Comparison of ENCODE assay signal across 12 cellular contexts in the genomic region with DNA sequence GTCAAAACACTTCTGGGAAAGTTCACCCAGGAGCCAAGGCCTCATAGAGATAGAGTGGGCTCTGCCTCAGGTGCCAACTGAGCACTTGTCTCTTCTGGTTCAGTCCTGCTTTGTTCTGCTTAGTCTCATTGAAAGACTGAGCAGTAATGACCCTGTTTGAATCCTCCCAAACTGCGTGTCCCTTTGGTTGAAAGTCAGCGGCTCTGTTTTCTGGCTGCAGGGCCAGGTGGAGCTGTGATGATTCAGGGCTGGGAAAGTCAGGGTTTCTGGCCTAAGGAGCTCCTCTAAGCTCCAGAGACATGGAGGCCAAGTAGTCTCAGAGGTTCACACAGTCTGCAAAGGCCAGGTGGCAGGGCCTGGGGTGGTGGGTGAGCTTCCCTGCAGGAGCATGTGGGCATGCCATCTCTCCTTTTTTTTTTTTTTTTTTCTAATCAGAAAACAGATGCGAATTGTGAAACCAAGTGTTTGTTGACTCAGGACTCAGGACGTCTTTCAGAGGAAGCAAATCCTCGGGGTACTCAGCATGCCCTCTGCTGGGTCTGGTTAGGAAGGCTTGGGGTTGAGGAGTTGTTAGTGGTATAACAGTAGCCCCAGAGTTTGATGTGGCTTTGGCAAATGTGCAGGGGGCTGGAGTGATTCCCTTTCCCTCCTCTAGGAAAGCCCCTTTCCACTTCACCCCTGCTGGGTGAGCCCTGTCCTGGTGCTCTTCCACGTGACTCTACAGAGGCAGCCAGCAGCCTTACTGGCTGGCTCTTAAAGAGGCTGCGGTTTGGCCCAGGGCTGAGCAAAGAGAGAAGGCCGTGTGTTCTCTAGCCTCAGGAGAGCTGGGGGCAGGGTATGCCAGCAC. TPM values are rescaled to one million over a fixed set of nuclear protein-coding genes. Genes with fewer than 3 reads are reported as not detected.
A peak's percentile ranks its signal among the peaks of the same experiment; 100 is the strongest.
DNase-seq lines count a peak whose midpoint lies in the region; ATAC-seq and TF ChIP-seq lines count a peak whose summit lies in the region.
"Had no signal": no experiment of that assay in that cellular context is flagged by ENCODE, and none has a peak within 500 bp of the region (broad histone marks: within the 10 kb centered on the region; RNA-seq: fewer than 3 reads in every experiment).

No MANE protein-coding gene starts in this region.

- peak overlapping the region; percentile 40; the same call in 1 of the 2 replicates for H3K9ac ChIP-seq in iPS-20b (ENCODE audit: low read depth, low read length)

- H3K27ac Mint-ChIP-seq in activated T-cell treated with anti-CD3 and anti-CD28 coated beads, Interleukin-2, amount 50 U/mL, for 24 hours = no peak overlapping the region
- H3K27ac Mint-ChIP-seq: T-helper 1 cell treated with Interleukin-12 subunit alpha and Interleukin-12 subunit beta and Interleukin-4 antibody, amounts not matched to agents 30 μg/mL and 1 μg/mL, for 36 hours had no signal

- no peak for TF ChIP-seq CTCF in right atrium auricular region (IDR thresholded peaks at IDR 0.05)
- peak; percentile 24 for TF ChIP-seq CTCF in astrocyte of the cerebellum (IDR thresholded peaks at IDR 0.05; ENCODE audit: low read depth, low read length, missing control alignments)

- H3K4me1 Mint-ChIP-seq in activated T-cell treated with anti-CD3 and anti-CD28 coated beads, Interleukin-2, amount 50 U/mL, for 24 hours (ENCODE audit: low read depth) = no peaks in the 10 kb centered on the region

- peak; percentile 49 for ATAC-seq in Right ventricle myocardium superior (ENCODE audit: poor library complexity)
- no peak for ATAC-seq in HG03571 (IDR thresholded peaks at IDR 0.05; ENCODE audit: unreplicated experiment)
- ATAC-seq: activated T-cell treated with anti-CD3 and anti-CD28 coated beads, Interleukin-2, amount 50 U/mL, for 4 hours had no signal

- H3K36me3 ChIP-seq in right atrium auricular region (no peaks in the 10 kb centered on the region), iPS-20b (ENCODE audit: insufficient read depth, low read depth, low read length) (no peaks in the 10 kb centered on the region)
- H3K36me3 ChIP-seq in effector memory CD4-positive, alpha-beta T cell (ENCODE audit: control insufficient read depth, insufficient read depth, low read length) = no peaks in the 10 kb centered on the region
- H3K36me3 ChIP-seq: transverse colon had no signal

- H3K27ac ChIP-seq in right atrium auricular region (peak overlapping the region in 1 of 2 donors; percentile 69), iPS-20b (ENCODE audit: low read length) (peak overlapping the region; percentile 25)
- H3K27ac ChIP-seq in effector memory CD4-positive, alpha-beta T cell (ENCODE audit: insufficient read depth, low read length, poor library complexity, severe bottlenecking) = no peak overlapping the region
- H3K27ac ChIP-seq: transverse colon had no signal

- H3K4me1 ChIP-seq in right atrium auricular region = peaks cover 0 to 9% of the 10 kb centered on the region in 2 donors
- H3K4me1 ChIP-seq in iPS-20b (ENCODE audit: insufficient read depth, low read length) = peaks cover 40% of the 10 kb centered on the region
- H3K4me1 ChIP-seq in effector memory CD4-positive, alpha-beta T cell (ENCODE audit: control insufficient read depth, insufficient read depth, low read length, poor library complexity, severe bottlenecking) = no peaks in the 10 kb centered on the region

- peak; percentile 64 for DNase-seq in Right ventricle myocardium superior
- DNase-seq in right atrium auricular region (ENCODE audit: low spot score) = no peak
- peak; percentile 82 for DNase-seq in astrocyte of the cerebellum (ENCODE audit: low read depth)
- no peak for DNase-seq in activated gamma-delta T cell treated with Interleukin-2 at 50 U/mL for 16 hours
- no peak for DNase-seq in effector memory CD4-positive, alpha-beta T cell
- DNase-seq in activated T-cell treated with anti-CD3 and anti-CD28 coated beads, Interleukin-2, amount 50 U/mL, for 24 hours = no peak
- DNase-seq: activated T-cell treated with anti-CD3 and anti-CD28 coated beads, Interleukin-2, amount 50 U/mL, for 4 hours; NCI-H1105; transverse colon had no signal

- no peaks in the 10 kb centered on the region for H3K36me3 Mint-ChIP-seq in activated T-cell treated with anti-CD3 and anti-CD28 coated beads, Interleukin-2, amount 50 U/mL, for 24 hours (ENCODE audit: low read depth)

- H3K9me3 ChIP-seq in right atrium auricular region (no peaks in the 10 kb centered on the region), iPS-20b (ENCODE audit: insufficient read depth, low read depth, low read length) (no peaks in the 10 kb centered on the region)
- H3K9me3 ChIP-seq in effector memory CD4-positive, alpha-beta T cell (ENCODE audit: control insufficient read depth, low read length) = no peaks in the 10 kb centered on the region
- H3K9me3 ChIP-seq: transverse colon had no signal

- H3K9me3 Mint-ChIP-seq in activated T-cell treated with anti-CD3 and anti-CD28 coated beads, Interleukin-2, amount 50 U/mL, for 24 hours = no peaks in the 10 kb centered on the region
- H3K9me3 Mint-ChIP-seq: activated T-cell treated with anti-CD3 and anti-CD28 coated beads, Interleukin-2, amount 50 U/mL, for 4 hours; T-helper 1 cell treated with Interleukin-12 subunit alpha and Interleukin-12 subunit beta and Interleukin-4 antibody, amounts not matched to agents 30 μg/mL and 1 μg/mL, for 36 hours had no signal

- no peaks in the 10 kb centered on the region for H3K27me3 Mint-ChIP-seq in activated T-cell treated with anti-CD3 and anti-CD28 coated beads, Interleukin-2, amount 50 U/mL, for 24 hours

- no peak overlapping the region for H3K4me3 Mint-ChIP-seq in activated T-cell treated with anti-CD3 and anti-CD28 coated beads, Interleukin-2, amount 50 U/mL, for 24 hours
- H3K4me3 Mint-ChIP-seq: activated T-cell treated with anti-CD3 and anti-CD28 coated beads, Interleukin-2, amount 50 U/mL, for 4 hours; T-helper 1 cell treated with Interleukin-12 subunit alpha and Interleukin-12 subunit beta and Interleukin-4 antibody, amounts not matched to agents 30 μg/mL and 1 μg/mL, for 36 hours had no signal

- H3K27me3 ChIP-seq in right atrium auricular region (no peaks in the 10 kb centered on the region), iPS-20b (ENCODE audit: insufficient read depth, low read length) (no peaks in the 10 kb centered on the region)
- no peaks in the 10 kb centered on the region for H3K27me3 ChIP-seq in effector memory CD4-positive, alpha-beta T cell (replicated peaks; ENCODE audit: control insufficient read depth, insufficient read depth, low read length, poor library complexity, severe bottlenecking)
- H3K27me3 ChIP-seq: transverse colon had no signal

- in situ Hi-C loops in astrocyte of the cerebellum (cut with HindIII; ENCODE audit: low sequenced_read_pairs) = no loop called here

- H3K4me3 ChIP-seq in right atrium auricular region (no peak overlapping the region), astrocyte of the cerebellum (ENCODE audit: low read depth, low read length) (no peak overlapping the region), iPS-20b (ENCODE audit: low read length) (no peak overlapping the region; the same call in 1 of the 2 replicates)
- H3K4me3 ChIP-seq in effector memory CD4-positive, alpha-beta T cell (ENCODE audit: insufficient read depth, low read depth, low read length, poor library complexity, severe bottlenecking) = no peak overlapping the region
- H3K4me3 ChIP-seq: transverse colon had no signal

- intact Hi-C loops in Right ventricle myocardium superior (cut with DNase I) = no loop called here

RNA-seq across cellular contexts. Expression of a gene that starts 38.3 kb away (rescaled TPM):
- total RNA-seq in Right ventricle myocardium superior = 1.7 TPM
- 1 to 10 TPM in 1 of 2 donors, under 1 TPM in 1; 0.90 to 1.2 TPM for total RNA-seq in right atrium auricular region

Comparison
In these comparisons a context has a peak if more than half of its experiments do, and no peak if none do; other contexts are left out.
1. DNase-seq: peak in Right ventricle myocardium superior (single experiment) and astrocyte of the cerebellum (single experiment); none in right atrium auricular region (single experiment), activated gamma-delta T cell treated with Interleukin-2 at 50 U/mL for 16 hours (single experiment), effector memory CD4-positive, alpha-beta T cell (0 of 3) and activated T-cell treated with anti-CD3 and anti-CD28 coated beads, Interleukin-2, amount 50 U/mL, for 24 hours (single experiment).